In genomic region chr3:142960322-142960850, GRCh38 we compare ENCODE assay signal across 28 cellular contexts. TPM values are rescaled to one million over a fixed set of nuclear protein-coding genes. Genes with fewer than 3 reads are reported as not detected.
"Had no signal": no experiment of that assay in that cellular context is flagged by ENCODE, and none has a peak within 500 bp of the region (broad histone marks: within the 10 kb centered on the region; RNA-seq: fewer than 3 reads in every experiment).

No MANE protein-coding gene starts in this region.

- H3K4me3 Mint-ChIP-seq: activated CD4-positive, alpha-beta memory T cell treated with anti-CD3 and anti-CD28 coated beads for 36 hours; activated naive CD8-positive, alpha-beta T cell treated with anti-CD3 and anti-CD28 coated beads for 36 hours; central memory CD8-positive, alpha-beta T cell; effector memory CD8-positive, alpha-beta T cell; immature natural killer cell; mesothelial cell of epicardium; natural killer cell had no signal

- H3K9me3 Mint-ChIP-seq: activated CD4-positive, alpha-beta memory T cell treated with anti-CD3 and anti-CD28 coated beads for 36 hours; activated naive CD8-positive, alpha-beta T cell treated with anti-CD3 and anti-CD28 coated beads for 36 hours; central memory CD8-positive, alpha-beta T cell; effector memory CD8-positive, alpha-beta T cell; natural killer cell had no signal

- H3K4me3 ChIP-seq: breast epithelium, dorsolateral prefrontal cortex, hepatocyte, left lung, thyroid gland had no signal

- DNase-seq: activated CD4-positive, alpha-beta memory T cell treated with anti-CD3 and anti-CD28 coated beads for 36 hours; activated CD4-positive, alpha-beta T cell treated with anti-CD3 and anti-CD28 coated beads for 4 hours; activated CD4-positive, CD25-positive, alpha-beta regulatory T cell; activated naive CD4-positive, alpha-beta T cell treated with Interleukin-2 at 50 U/mL for 16 hours; activated naive CD8-positive, alpha-beta T cell treated with anti-CD3 and anti-CD28 coated beads for 36 hours; activated T-cell treated with anti-CD3 and anti-CD28 coated beads, Interleukin-2, amount 50 U/mL, for 48 hours; dorsolateral prefrontal cortex; effector memory CD8-positive, alpha-beta T cell; glutamatergic neuron; immature natural killer cell; left lung; mammary epithelial cell; natural killer cell; retina; stimulated activated CD4-positive, alpha-beta T cell treated with anti-CD3 and anti-CD28 coated beads, Interleukin-4, amount 100 ng/mL, for 1 hour; stimulated activated naive CD4-positive, alpha-beta T cell treated with Interleukin-2 at 50 U/mL for 16 hours; substantia nigra; T1000; thyroid gland had no signal

- H3K4me1 ChIP-seq: breast epithelium had no signal

- H3K36me3 Mint-ChIP-seq: activated CD4-positive, alpha-beta memory T cell treated with anti-CD3 and anti-CD28 coated beads for 36 hours; activated naive CD8-positive, alpha-beta T cell treated with anti-CD3 and anti-CD28 coated beads for 36 hours had no signal

- H3K27ac Mint-ChIP-seq: activated CD4-positive, alpha-beta memory T cell treated with anti-CD3 and anti-CD28 coated beads for 36 hours; activated naive CD8-positive, alpha-beta T cell treated with anti-CD3 and anti-CD28 coated beads for 36 hours; effector memory CD8-positive, alpha-beta T cell; immature natural killer cell; mesothelial cell of epicardium; natural killer cell had no signal

- H3K79me2 ChIP-seq: hepatocyte had no signal

- H3K4me2 ChIP-seq: hepatocyte had no signal

- H2AFZ ChIP-seq: hepatocyte had no signal

- ATAC-seq: effector memory CD8-positive, alpha-beta T cell; esophagus mucosa; left lung; natural killer cell had no signal

- H3K36me3 ChIP-seq: breast epithelium, left lung, thyroid gland had no signal

- H3K9me3 ChIP-seq: breast epithelium, left lung, thyroid gland had no signal

- H3K27ac ChIP-seq: breast epithelium, dorsolateral prefrontal cortex, hepatocyte, left lung, thyroid gland had no signal

RNA-seq across cellular contexts. Expression of gene PAQR9, which starts 3.1 kb away (rescaled TPM):
- total RNA-seq: activated CD4-positive, alpha-beta memory T cell treated with anti-CD3 and anti-CD28 coated beads for 36 hours; activated naive CD8-positive, alpha-beta T cell treated with anti-CD3 and anti-CD28 coated beads for 36 hours; breast epithelium; endothelial cell of umbilical vein; esophagus mucosa; left lung; mammary epithelial cell; mesothelial cell of epicardium; natural killer cell; osteoblast; posterior vena cava; thyroid gland; ureter had no signal
- polyA plus RNA-seq: endothelial cell of umbilical vein, immature natural killer cell had no signal
